In genomic region chr11:116852261-116853125, GRCh38 we compare ENCODE assay signal across 7 cellular contexts. TPM values are rescaled to one million over a fixed set of nuclear protein-coding genes. Genes with fewer than 3 reads are reported as not detected.
DNase-seq lines count a peak whose midpoint lies in the region; ATAC-seq and TF ChIP-seq lines count a peak whose summit lies in the region.

No MANE protein-coding gene starts in this region.

- peaks cover 0 to 27% (median 0%) of the 10 kb centered on the region in 3 donors for H3K36me3 ChIP-seq in Peyer's patch
- H3K36me3 ChIP-seq in WERI-Rb-1, result peaks cover 39% of the 10 kb centered on the region

- peaks cover 0 to 34% (median 21%) of the 10 kb centered on the region in 4 donors for H3K4me1 ChIP-seq in Peyer's patch

- TF ChIP-seq POLR2A in Peyer's patch (IDR thresholded peaks at IDR 0.05), result peak; percentile 29 to 60

- POLR2A ChIA-PET in GM10248 (lab: Yijun Ruan, JAX), result no interaction called here

- H3K4me3 ChIP-seq in Peyer's patch (no peak overlapping the region), fibroblast of villous mesenchyme (ENCODE audit: low read depth, low read length) (no peak overlapping the region), WERI-Rb-1 (ENCODE audit: low read depth, low read length) (no peak overlapping the region)

- DNase-seq in Peyer's patch, result peak in 1 of 3 donors; percentile 64
- DNase-seq in fibroblast of villous mesenchyme (ENCODE audit: low read depth), result peak; percentile 96
- DNase-seq in stimulated activated naive CD8-positive, alpha-beta T cell treated with anti-CD3 and anti-CD28 coated beads, Interleukin-15, Interleukin-2, amounts not matched to agents 100 U/mL and 50 U/mL, for 24 hours, result no peak
- DNase-seq in GM10248 (ENCODE audit: extremely low spot score), result no peak
- no peak for DNase-seq in WERI-Rb-1
- no peak for DNase-seq in cerebellar cortex (ENCODE audit: low spot score)

- CTCF ChIA-PET in GM10248 (lab: Yijun Ruan, JAX), result interaction anchor here (1.4 to 6.9 kb wide), 7 partner anchors 12 to 257 kb away, joined by 4 to 49 read pairs (median 16); partner anchors contain the start of genes APOA1 and APOA5

- TF ChIP-seq CTCF in Peyer's patch (IDR thresholded peaks at IDR 0.05), result no peak
- TF ChIP-seq CTCF in fibroblast of villous mesenchyme (IDR thresholded peaks at IDR 0.05; ENCODE audit: insufficient read depth, low read depth, low read length), result no peak
- TF ChIP-seq CTCF in GM10248 (IDR thresholded peaks at IDR 0.05; ENCODE audit: control extremely low read depth, extremely low read depth, low read depth, missing control alignments), result no peak
- no peak for TF ChIP-seq CTCF in WERI-Rb-1 (IDR thresholded peaks at IDR 0.05; ENCODE audit: low read depth, low read length)

- ATAC-seq in GM19463 (IDR thresholded peaks at IDR 0.05; ENCODE audit: unreplicated experiment), result peak; percentile 46
- peak; percentile 55 for ATAC-seq in stimulated activated naive CD8-positive, alpha-beta T cell treated with anti-CD3 and anti-CD28 coated beads, Interleukin-15, Interleukin-2, amounts not matched to agents 100 U/mL and 50 U/mL, for 24 hours

- no peaks in the 10 kb centered on the region for H3K27me3 ChIP-seq in Peyer's patch
- no peaks in the 10 kb centered on the region for H3K27me3 ChIP-seq in WERI-Rb-1 (ENCODE audit: insufficient read depth, low read depth, severe bottlenecking)

- peak overlapping the region; percentile 54 to 80 (median 70) for H3K27ac ChIP-seq in Peyer's patch
- no peak overlapping the region for H3K27ac ChIP-seq in WERI-Rb-1

- no peaks in the 10 kb centered on the region for H3K9me3 ChIP-seq in Peyer's patch
- H3K9me3 ChIP-seq in WERI-Rb-1 (ENCODE audit: severe bottlenecking), result no peaks in the 10 kb centered on the region

RNA-seq across cellular contexts. Expression of gene APOA1, which starts 15.1 kb away (rescaled TPM):
- total RNA-seq in Peyer's patch, result 1,000 to 10,000 TPM in 3 of 4 donors, 10 to 100 TPM in 1; 42.9 to 6,445 (median 3,046) TPM
- not detected in 2 replicates for total RNA-seq in fibroblast of villous mesenchyme

RNA-seq across cellular contexts. Expression of gene APOC3, which starts 22.8 kb away (rescaled TPM):
- total RNA-seq in Peyer's patch (over 10,000 TPM in 1 of 4 donors, 1,000 to 10,000 TPM in 2, 100 to 1,000 TPM in 1; 276 to 11,857 (median 5,024) TPM), fibroblast of villous mesenchyme (not detected in 2 replicates)

RNA-seq across cellular contexts. Expression of gene APOA4, which starts 29.4 kb away (rescaled TPM):
- total RNA-seq in Peyer's patch (over 10,000 TPM in 1 of 4 donors, 1,000 to 10,000 TPM in 2, 100 to 1,000 TPM in 1; 107 to 10,211 (median 6,146) TPM), fibroblast of villous mesenchyme (not detected in 2 replicates)

Comparison
In these comparisons a context has a peak if more than half of its experiments do, and no peak if none do; other contexts are left out.
1. RNA of gene APOA1, which starts 15.1 kb away (total RNA-seq): 42.9 to 6,445 TPM in Peyer's patch; not detected in fibroblast of villous mesenchyme; every median in the first group is over 10 times any median in the second.
2. RNA of gene APOC3, which starts 22.8 kb away (total RNA-seq): 276 to 11,857 TPM in Peyer's patch; not detected in fibroblast of villous mesenchyme; every median in the first group is over 100 times any median in the second.
3. RNA of gene APOA4, which starts 29.4 kb away (total RNA-seq): 107 to 10,211 TPM in Peyer's patch; not detected in fibroblast of villous mesenchyme; every median in the first group is over 100 times any median in the second.